2 cellular contexts compared by ENCODE assay signal in genomic region chr12:101695698-101696097, GRCh38.
TF ChIP-seq lines count a peak whose summit lies in the region.

No MANE protein-coding gene starts in this region.

TF ChIP-seq in K562, 482 proteins besides CTCF, POLR2A, EP300 and RAD21:
- TF ChIP-seq ZNF436 (CRISPR knock-in tag; IDR thresholded peaks at IDR 0.05), result no peak
- TF ChIP-seq TFAP4 (CRISPR knock-in tag; IDR thresholded peaks at IDR 0.05; ENCODE audit: borderline replicate concordance), result no peak
- TF ChIP-seq ZNF384 (IDR thresholded peaks at IDR 0.05; ENCODE audit: low read depth, low read length), result 0 out of 2 replicates have a peak, but pooled peaks have one; percentile 19
- TF ChIP-seq HMGN3 (IDR thresholded peaks at IDR 0.05; ENCODE audit: borderline replicate concordance, extremely low read depth, insufficient read length, low read depth, low read length), result no peak
- TF ChIP-seq FOSL1 (tag; conservative IDR thresholded peaks at IDR 0.05), result 0 out of 2 replicates have a peak, but pooled peaks have one; percentile 35
- TF ChIP-seq ZNF3 (CRISPR knock-in tag; IDR thresholded peaks at IDR 0.05), result no peak
- no peak for TF ChIP-seq PRMT5 (CRISPR knock-in tag; IDR thresholded peaks at IDR 0.05)
- no peak for TF ChIP-seq ZNF253 (CRISPR knock-in tag; conservative IDR thresholded peaks at IDR 0.05)

TF ChIP-seq in HepG2, 621 proteins besides CTCF, POLR2A, EP300 and RAD21:
- TF ChIP-seq KDM5A (IDR thresholded peaks at IDR 0.05; ENCODE audit: borderline replicate concordance, low read length), result 0 out of 2 replicates have a peak, but pooled peaks have one; percentile 10
- TF ChIP-seq SAP130 (CRISPR knock-in tag; IDR thresholded peaks at IDR 0.05; ENCODE audit: low read depth), result 0 out of 2 replicates have a peak, but pooled peaks have one; percentile 25
- TF ChIP-seq ZNF362 (CRISPR knock-in tag; IDR thresholded peaks at IDR 0.05; ENCODE audit: borderline replicate concordance), result peak; percentile 64; the same call in 1 of the 2 replicates
- TF ChIP-seq ZNF3 (CRISPR knock-in tag; IDR thresholded peaks at IDR 0.05), result peak; percentile 96
- peak; percentile 71 for TF ChIP-seq CEBPB (IDR thresholded peaks at IDR 0.05; ENCODE audit: borderline replicate concordance, low read depth, low read length)
- no peak for TF ChIP-seq ZNF468 (CRISPR knock-in tag; IDR thresholded peaks at IDR 0.05)
- 0 out of 2 replicates have a peak, but pooled peaks have one; percentile 28 for TF ChIP-seq ARID3A (IDR thresholded peaks at IDR 0.05; ENCODE audit: low read depth, low read length)
- TF ChIP-seq TCF7L2 (IDR thresholded peaks at IDR 0.05; ENCODE audit: low read depth, low read length), result no peak
- TF ChIP-seq ZNF761 (CRISPR knock-in tag; conservative IDR thresholded peaks at IDR 0.05), result 0 out of 2 replicates have a peak, but pooled peaks have one; percentile 4
- 0 out of 2 replicates have a peak, but pooled peaks have one; percentile 15 for TF ChIP-seq ZBTB43 (CRISPR knock-in tag; conservative IDR thresholded peaks at IDR 0.05)
- TF ChIP-seq ARID5B (CRISPR knock-in tag; IDR thresholded peaks at IDR 0.05), result peak; percentile 51; the same call in 1 of the 2 replicates
- TF ChIP-seq CEBPG (CRISPR knock-in tag; IDR thresholded peaks at IDR 0.05), result peak; percentile 45; the same call in 1 of the 2 replicates
- TF ChIP-seq ZNF12 (CRISPR knock-in tag; IDR thresholded peaks at IDR 0.05), result peak; percentile 89
- peak; percentile 21; the same call in 1 of the 2 replicates for TF ChIP-seq FOSL2 (CRISPR knock-in tag; IDR thresholded peaks at IDR 0.05)
- no peak for TF ChIP-seq ZNF251 (CRISPR knock-in tag; IDR thresholded peaks at IDR 0.05)
- peak; percentile 56 for TF ChIP-seq GATAD2A (CRISPR knock-in tag; IDR thresholded peaks at IDR 0.05)
- TF ChIP-seq RBAK (CRISPR knock-in tag; IDR thresholded peaks at IDR 0.05), result 0 out of 2 replicates have a peak, but pooled peaks have one; percentile 44
- no peak for TF ChIP-seq SNAPC5 (CRISPR knock-in tag; IDR thresholded peaks at IDR 0.05; ENCODE audit: borderline replicate concordance)
- 0 out of 2 replicates have a peak, but pooled peaks have one; percentile 19 for TF ChIP-seq FOXA3 (CRISPR knock-in tag; IDR thresholded peaks at IDR 0.05)
- TF ChIP-seq ZNF260 (CRISPR knock-in tag; IDR thresholded peaks at IDR 0.05; ENCODE audit: borderline replicate concordance, low read depth), result no peak
- 0 out of 2 replicates have a peak, but pooled peaks have one; percentile 20 for TF ChIP-seq ELF3 (CRISPR knock-in tag; IDR thresholded peaks at IDR 0.05)
